12 cellular contexts compared by ENCODE assay signal in genomic region chr21:44752701-44753235, GRCh38. TPM values are rescaled to one million over a fixed set of nuclear protein-coding genes. Genes with fewer than 3 reads are reported as not detected.
DNase-seq lines count a peak whose midpoint lies in the region; ATAC-seq and TF ChIP-seq lines count a peak whose summit lies in the region.
"Had no signal": no experiment of that assay in that cellular context is flagged by ENCODE, and none has a peak within 500 bp of the region (broad histone marks: within the 10 kb centered on the region; RNA-seq: fewer than 3 reads in every experiment).

No MANE protein-coding gene starts in this region.

- no peak for ATAC-seq in GM18517 (IDR thresholded peaks at IDR 0.05; ENCODE audit: unreplicated experiment)
- no peak for ATAC-seq in stimulated activated naive CD8-positive, alpha-beta T cell treated with anti-CD3 and anti-CD28 coated beads, Interleukin-15, amount 100 ng/mL, for 72 hours
- ATAC-seq: activated CD4-positive, CD25-positive, alpha-beta regulatory T cell treated with anti-CD3 and anti-CD28 coated beads, Interleukin-2, amount 50 U/mL, for 24 hours had no signal

- DNase-seq in DMS79 (lab: John Stamatoyannopoulos, UW): peak; percentile 81
- DNase-seq in GM10266 (ENCODE audit: extremely low spot score): no peak
- no peak for DNase-seq in stimulated activated naive CD8-positive, alpha-beta T cell treated with anti-CD3 and anti-CD28 coated beads, Interleukin-15, amount 100 ng/mL, for 72 hours
- DNase-seq: midbrain, NCI-H524 had no signal

- TF ChIP-seq CTCF in LNCAP (IDR thresholded peaks at IDR 0.05) (peak; percentile 46), brain (conservative IDR thresholded peaks at IDR 0.05) (no peak), nephron (IDR thresholded peaks at IDR 0.05; ENCODE audit: unreplicated experiment in 3 of 3) (peak; percentile 15 to 35 (median 22)), GM10266 (IDR thresholded peaks at IDR 0.05; ENCODE audit: control insufficient read depth, insufficient read depth, low read depth, missing control alignments) (no peak)

- H3K27ac Mint-ChIP-seq in brain: peak overlapping the region in 3 of 5 experiments; percentile 69 to 79 (median 72)
- peak overlapping the region; percentile 44 to 74 (median 69) for H3K27ac Mint-ChIP-seq in nephron
- no peak overlapping the region for H3K27ac Mint-ChIP-seq in stimulated activated naive CD8-positive, alpha-beta T cell treated with anti-CD3 and anti-CD28 coated beads, Interleukin-15, amount 100 ng/mL, for 72 hours
- H3K27ac Mint-ChIP-seq: activated T-helper 1 cell treated with anti-CD3 and anti-CD28 coated beads, Interleukin-12 subunit alpha, Interleukin-12 subunit beta, Interleukin-2, Interleukin-4 antibody, amounts not matched to agents 30 ng/mL and 10 ng/mL and 1 ng/mL, durations not matched to agents 14 hours and 24 hours and 36 hours; CD8-positive, alpha-beta memory T cell had no signal

- no peak overlapping the region for H3K4me3 Mint-ChIP-seq in brain
- H3K4me3 Mint-ChIP-seq in nephron: no peak overlapping the region
- no peak overlapping the region for H3K4me3 Mint-ChIP-seq in stimulated activated naive CD8-positive, alpha-beta T cell treated with anti-CD3 and anti-CD28 coated beads, Interleukin-15, amount 100 ng/mL, for 72 hours
- H3K4me3 Mint-ChIP-seq: activated T-helper 1 cell treated with anti-CD3 and anti-CD28 coated beads, Interleukin-12 subunit alpha, Interleukin-12 subunit beta, Interleukin-2, Interleukin-4 antibody, amounts not matched to agents 30 ng/mL and 10 ng/mL and 1 ng/mL, durations not matched to agents 14 hours and 24 hours and 36 hours; CD8-positive, alpha-beta memory T cell had no signal

- H3K36me3 Mint-ChIP-seq in brain (no peaks in the 10 kb centered on the region), nephron (ENCODE audit: low read depth) (peaks cover 4% of the 10 kb centered on the region)
- H3K36me3 Mint-ChIP-seq: CD8-positive, alpha-beta memory T cell had no signal

- H3K9me3 Mint-ChIP-seq in brain (peaks cover 5 to 18% (median 8%) of the 10 kb centered on the region in 5 experiments), nephron (peaks cover 15% of the 10 kb centered on the region)
- H3K9me3 Mint-ChIP-seq in stimulated activated naive CD8-positive, alpha-beta T cell treated with anti-CD3 and anti-CD28 coated beads, Interleukin-15, amount 100 ng/mL, for 72 hours: no peaks in the 10 kb centered on the region
- H3K9me3 Mint-ChIP-seq: activated T-helper 1 cell treated with anti-CD3 and anti-CD28 coated beads, Interleukin-12 subunit alpha, Interleukin-12 subunit beta, Interleukin-2, Interleukin-4 antibody, amounts not matched to agents 30 ng/mL and 10 ng/mL and 1 ng/mL, durations not matched to agents 14 hours and 24 hours and 36 hours; CD8-positive, alpha-beta memory T cell had no signal

- H3K4me1 Mint-ChIP-seq in brain: peaks cover 13% of the 10 kb centered on the region
- H3K4me1 Mint-ChIP-seq in nephron: peaks cover 24% of the 10 kb centered on the region
- no peaks in the 10 kb centered on the region for H3K4me1 Mint-ChIP-seq in stimulated activated naive CD8-positive, alpha-beta T cell treated with anti-CD3 and anti-CD28 coated beads, Interleukin-15, amount 100 ng/mL, for 72 hours
- H3K4me1 Mint-ChIP-seq: CD8-positive, alpha-beta memory T cell had no signal

- peaks cover 8% of the 10 kb centered on the region for H3K27me3 Mint-ChIP-seq in brain
- H3K27me3 Mint-ChIP-seq in nephron (ENCODE audit: low read depth): peaks cover 17% of the 10 kb centered on the region
- H3K27me3 Mint-ChIP-seq in stimulated activated naive CD8-positive, alpha-beta T cell treated with anti-CD3 and anti-CD28 coated beads, Interleukin-15, amount 100 ng/mL, for 72 hours: peaks cover 22% of the 10 kb centered on the region

RNA-seq across cellular contexts. Expression of gene TSPEAR, which starts 41.4 kb away (rescaled TPM):
- polyA plus RNA-seq in brain (ENCODE audit: insufficient read depth, low read depth, low replicate concordance): 2.4 TPM

RNA-seq across cellular contexts. Expression of gene UBE2G2, which starts 48.9 kb away (rescaled TPM):
- polyA plus RNA-seq in brain (ENCODE audit: insufficient read depth, low read depth, low replicate concordance): 49.1 TPM

RNA-seq across cellular contexts. Expression of gene KRTAP10-12, which starts 55.8 kb away (rescaled TPM):
- not detected for polyA plus RNA-seq in brain (ENCODE audit: insufficient read depth, low read depth, low replicate concordance)
- polyA plus RNA-seq: CD8-positive, alpha-beta memory T cell had no signal

Comparison
In these comparisons a context has a peak if more than half of its experiments do, and no peak if none do; other contexts are left out.
1. CTCF ChIP-seq: peak in LNCAP (single experiment) and nephron (3 of 3); none in brain (0 of 2) and GM10266 (single experiment).
2. H3K27ac Mint-ChIP-seq: peak in brain (3 of 5) and nephron (3 of 3); none in stimulated activated naive CD8-positive, alpha-beta T cell treated with anti-CD3 and anti-CD28 coated beads, Interleukin-15, amount 100 ng/mL, for 72 hours (0 of 2).